In genomic region chr1:207822124-207822601, GRCh38 we compare ENCODE assay signal across 8 cellular contexts.
A peak's percentile ranks its signal among the peaks of the same experiment; 100 is the strongest.
DNase-seq lines count a peak whose midpoint lies in the region; ATAC-seq and TF ChIP-seq lines count a peak whose summit lies in the region.

No MANE protein-coding gene starts in this region.

- H3K27ac ChIP-seq in OCI-LY7 (ENCODE audit: low read depth, low read length, poor library complexity, severe bottlenecking), result peak overlapping the region; percentile 45

- POLR2A ChIA-PET in OCI-LY7 (lab: Charles Lee), result interaction anchor here (0.6 to 6.5 kb wide), 22 partner anchors 10 to 722 kb away, joined by 3 to 109 read pairs (median 4); partner anchors contain the start of genes CD46 and CR2

- H3K9me3 Mint-ChIP-seq in natural killer cell (peaks cover 2 to 3% of the 10 kb centered on the region in 2 donors), glutamatergic neuron (ENCODE audit: unreplicated experiment) (peaks cover 8% of the 10 kb centered on the region)

- H3K79me2 ChIP-seq in OCI-LY7 (ENCODE audit: insufficient read depth, low read depth, low read length), result peaks cover 15% of the 10 kb centered on the region; the same call in 1 of the 2 replicates

- H3K27me3 Mint-ChIP-seq in natural killer cell (ENCODE audit: low read depth in 2 of 2) (peaks cover 0 to 3% of the 10 kb centered on the region in 2 donors), glutamatergic neuron (ENCODE audit: unreplicated experiment) (peaks cover 6% of the 10 kb centered on the region)

- CTCF ChIA-PET in OCI-LY7 (lab: Charles Lee; ENCODE audit: unreplicated experiment), result interaction anchor here (0.5 to 1.6 kb wide), 9 partner anchors 10 to 367 kb away, joined by 3 to 11 read pairs (median 4); no protein-coding TSS in a partner anchor

- TF ChIP-seq POLR2A in GM15510 (IDR thresholded peaks at IDR 0.05; ENCODE audit: borderline replicate concordance, extremely low read depth, insufficient read length), result peak; percentile 64

- in situ Hi-C loops in ACHN (cut with HindIII; ENCODE audit: low pct_ligation_motif_present, low pct_unique_long_range_greater_than_20kb, low sequenced_read_pairs), result no loop called here

- BruUV-seq in OCI-LY7 (replicated peaks; lab: Mats Ljungman, UMichigan), result TSS peak; percentile 75

- DNase-seq in OCI-LY7 (ENCODE audit: low spot score), result peak; percentile 89
- DNase-seq in natural killer cell, result no peak
- no peak for DNase-seq in ACHN
- DNase-seq in glutamatergic neuron, result no peak
- no peak for DNase-seq in HPDE6-E6E7 (ENCODE audit: extremely low spot score)
- DNase-seq in SKM-1 treated with dmso at 0.1 percent for 144 hours (lab: John Stamatoyannopoulos, UW; ENCODE audit: unreplicated experiment), result no peak

- H3K36me3 Mint-ChIP-seq in natural killer cell (peaks cover 8% of the 10 kb centered on the region), glutamatergic neuron (ENCODE audit: unreplicated experiment) (no peaks in the 10 kb centered on the region)

- H3K4me3 ChIP-seq in OCI-LY7 (ENCODE audit: low read depth, low read length, poor library complexity, severe bottlenecking), result peak overlapping the region; percentile 76

- TF ChIP-seq CTCF in OCI-LY7 (conservative IDR thresholded peaks at IDR 0.05; ENCODE audit: low read length) (no peak), natural killer cell (IDR thresholded peaks at IDR 0.05) (no peak), glutamatergic neuron (IDR thresholded peaks at IDR 0.05; ENCODE audit: partially characterized antibody, unreplicated experiment) (no peak)

- H3K4me1 Mint-ChIP-seq in natural killer cell, result peaks cover 73 to 76% of the 10 kb centered on the region in 2 donors
- H3K4me1 Mint-ChIP-seq in glutamatergic neuron (ENCODE audit: low read depth, unreplicated experiment), result peaks cover 17% of the 10 kb centered on the region

- H3K4me3 Mint-ChIP-seq in natural killer cell (peak overlapping the region; percentile 69), glutamatergic neuron (ENCODE audit: unreplicated experiment) (no peak overlapping the region)

- H3K9me2 ChIP-seq in OCI-LY7 (ENCODE audit: insufficient read depth, low read length), result no peaks in the 10 kb centered on the region

- peak overlapping the region; percentile 50; the same call in 1 of the 2 replicates for H2AFZ ChIP-seq in OCI-LY7 (ENCODE audit: low read length)

- no peaks in the 10 kb centered on the region for H3K9me3 ChIP-seq in OCI-LY7 (ENCODE audit: low read length)

- H3K4me2 ChIP-seq in OCI-LY7 (ENCODE audit: low read length), result peak overlapping the region; percentile 82

- H3K4me1 ChIP-seq in OCI-LY7 (ENCODE audit: insufficient read depth, low read length, poor library complexity, severe bottlenecking), result peaks cover 64% of the 10 kb centered on the region

- H3K36me3 ChIP-seq in OCI-LY7 (ENCODE audit: insufficient read depth, low read length), result no peaks in the 10 kb centered on the region

- no peaks in the 10 kb centered on the region for H4K20me1 ChIP-seq in OCI-LY7 (ENCODE audit: insufficient read depth, low read length)

- H3K27ac Mint-ChIP-seq in natural killer cell (peak overlapping the region; percentile 99), glutamatergic neuron (ENCODE audit: unreplicated experiment) (no peak overlapping the region)

- intact Hi-C loops in OCI-LY7 (cut with micrococcal nuclease; ENCODE audit: unreplicated experiment) (loop anchor here (1.0 kb wide), 1 partner anchor 70 kb away; the partner anchor contains the start of gene CD46), natural killer cell (cut with micrococcal nuclease) (loop anchor here (10.0 kb wide), 1 partner anchor 497 kb away; the partner anchor contains the start of gene CD55)

- peak; percentile 34 for ATAC-seq in GM21619 (IDR thresholded peaks at IDR 0.05; ENCODE audit: unreplicated experiment)
- ATAC-seq in natural killer cell, result no peak
